Comparison of ENCODE assay signal across 30 cellular contexts in genomic region chr4:129908117-129908516, GRCh38.
"Had no signal": no experiment of that assay in that cellular context is flagged by ENCODE, and none has a peak within 500 bp of the region (broad histone marks: within the 10 kb centered on the region; RNA-seq: fewer than 3 reads in every experiment).

No MANE protein-coding gene starts in this region.

- H3K4me1 Mint-ChIP-seq: T-cell had no signal

- H3K27me3 Mint-ChIP-seq: T-cell had no signal

- H3K4me3 Mint-ChIP-seq: T-cell had no signal

- H3K9ac ChIP-seq: KMS-11, SK-N-SH had no signal

- H3K27ac ChIP-seq: KMS-11, Peyer's patch, SJSA1 had no signal

- H3K4me1 ChIP-seq: Peyer's patch had no signal

- H3K9me3 ChIP-seq: Peyer's patch, SJSA1, SK-N-SH had no signal

- H3K4me2 ChIP-seq: KMS-11, SK-N-SH had no signal

- H3K36me3 Mint-ChIP-seq: T-cell had no signal

- H3K27ac Mint-ChIP-seq: T-cell had no signal

- H3K36me3 ChIP-seq: Peyer's patch, SJSA1 had no signal

- ATAC-seq: PC-3, T-cell had no signal

- H3K27me3 ChIP-seq: Peyer's patch, SJSA1 had no signal

- H3K4me3 ChIP-seq: Peyer's patch, SJSA1 had no signal

- DNase-seq: Karpas-422, KBM-7, NCI-H1092, NCI-H1105, NCI-H1417 treated with DMSO at 0.1 percent for 48 hours, NCI-H1436 treated with DMSO at 0.1 percent for 48 hours, NCI-H1694, NCI-H187, NCI-H1930, NCI-H2029 treated with DMSO at 0.1 percent for 48 hours, NCI-H2081 treated with DMSO at 0.1 percent for 48 hours, NCI-H2107, NCI-H2171, NCI-H226, NCI-H446 treated with DMSO at 0.1 percent for 48 hours, NCI-H510A, NCI-H524, NCI-H526, NCI-H69, NCI-H748 treated with DMSO at 0.1 percent for 48 hours, NCI-H82, PC-3, Peyer's patch, Right ventricle myocardium superior, RPMI8226, SHP77 treated with DMSO at 0.1 percent for 48 hours, SK-N-SH, T-cell had no signal
